In the genomic region with DNA sequence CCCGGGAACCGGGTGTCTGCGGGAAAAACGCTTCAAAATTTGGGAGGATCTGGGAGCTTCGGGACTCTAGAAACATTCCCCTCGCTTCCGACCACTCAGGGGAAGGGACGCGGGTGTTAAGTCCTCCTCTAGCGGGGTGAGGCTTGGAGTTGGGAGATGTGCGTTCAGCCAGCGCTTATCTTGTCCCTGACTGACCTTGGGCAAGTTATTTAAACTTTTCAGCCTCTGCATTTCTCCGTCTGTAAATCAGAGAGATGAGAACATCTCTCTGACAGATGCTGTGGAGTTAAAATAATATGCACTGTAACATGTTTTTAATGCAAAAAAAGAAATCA, we compare ENCODE assay signal across 10 cellular contexts.
DNase-seq lines count a peak whose midpoint lies in the region; ATAC-seq and TF ChIP-seq lines count a peak whose summit lies in the region.
"Had no signal": no experiment of that assay in that cellular context is flagged by ENCODE, and none has a peak within 500 bp of the region (broad histone marks: within the 10 kb centered on the region; RNA-seq: fewer than 3 reads in every experiment).

No MANE protein-coding gene starts in this region.

- peak overlapping the region; percentile 85 for H3K4me2 ChIP-seq in smooth muscle cell

- peak overlapping the region; percentile 20 for H3K9ac ChIP-seq in iPS-15b (ENCODE audit: low read depth, low read length)
- H3K9ac ChIP-seq in smooth muscle cell (ENCODE audit: low read depth): no peak overlapping the region

- intact Hi-C loops in ascending aorta (cut with DNase I): no loop called here
- intact Hi-C loops in lower lobe of right lung (cut with DNase I): no loop called here

- peak overlapping the region; percentile 83 for H2AFZ ChIP-seq in smooth muscle cell (ENCODE audit: low read depth)

- no peaks in the 10 kb centered on the region for H3K36me3 ChIP-seq in ascending aorta
- no peaks in the 10 kb centered on the region for H3K36me3 ChIP-seq in iPS-15b (ENCODE audit: control insufficient read depth, insufficient read depth, low read length)
- H3K36me3 ChIP-seq in smooth muscle cell (ENCODE audit: low read depth): no peaks in the 10 kb centered on the region
- no peaks in the 10 kb centered on the region for H3K36me3 ChIP-seq in lower lobe of right lung

- no peaks in the 10 kb centered on the region for H3K9me3 ChIP-seq in ascending aorta
- no peaks in the 10 kb centered on the region for H3K9me3 ChIP-seq in iPS-15b (ENCODE audit: control insufficient read depth, insufficient read depth, low read length)
- no peaks in the 10 kb centered on the region for H3K9me3 ChIP-seq in smooth muscle cell (replicated peaks; ENCODE audit: low read depth)
- no peaks in the 10 kb centered on the region for H3K9me3 ChIP-seq in lower lobe of right lung

- ATAC-seq in lower lobe of right lung: no peak
- ATAC-seq in HG03442 (IDR thresholded peaks at IDR 0.05; ENCODE audit: unreplicated experiment): no peak
- ATAC-seq in left lobe of liver: no peak

- WGBS in smooth muscle cell (ENCODE audit: low lambda C conversion rate): 0% methylated on average over 13 of the region's 13 CpGs

- no peaks in the 10 kb centered on the region for H3K27me3 ChIP-seq in ascending aorta
- H3K27me3 ChIP-seq in iPS-15b (ENCODE audit: control insufficient read depth, insufficient read depth, low read length): peaks cover 44% of the 10 kb centered on the region
- H3K27me3 ChIP-seq in smooth muscle cell (ENCODE audit: low read depth): peaks cover 4% of the 10 kb centered on the region
- peaks cover 56% of the 10 kb centered on the region for H3K27me3 ChIP-seq in lower lobe of right lung (ENCODE audit: low read depth)

- H3K4me1 ChIP-seq in ascending aorta (no peaks in the 10 kb centered on the region), iPS-15b (ENCODE audit: control insufficient read depth, insufficient read depth, low read length) (no peaks in the 10 kb centered on the region), smooth muscle cell (ENCODE audit: low read depth) (peaks cover 5% of the 10 kb centered on the region), lower lobe of right lung (no peaks in the 10 kb centered on the region)

- H3F3A ChIP-seq in smooth muscle cell (ENCODE audit: low read depth): no peaks in the 10 kb centered on the region

- H3K27ac ChIP-seq in ascending aorta (no peak overlapping the region), smooth muscle cell (ENCODE audit: low read depth) (no peak overlapping the region), lower lobe of right lung (no peak overlapping the region)
- H3K27ac ChIP-seq: 22Rv1 had no signal

- peak; percentile 23 for DNase-seq in DMS 273 (lab: John Stamatoyannopoulos, UW; ENCODE audit: unreplicated experiment)
- no peak for DNase-seq in DMS 273 treated with DMSO at 0.1 percent for 48 hours (lab: John Stamatoyannopoulos, UW)
- DNase-seq in ascending aorta (ENCODE audit: low spot score in 2 of 2): no peak
- no peak for DNase-seq in smooth muscle cell (lab: John Stamatoyannopoulos, UW; ENCODE audit: unreplicated experiment)
- no peak for DNase-seq in lower lobe of right lung
- no peak for DNase-seq in left lobe of liver (ENCODE audit: low spot score)
- DNase-seq: activated CD8-positive, alpha-beta memory T cell treated with anti-CD3 and anti-CD28 coated beads, Interleukin-2, amount 50 U/mL, for 4 hours had no signal

- H3K4me3 ChIP-seq in ascending aorta: peak overlapping the region; percentile 28 to 54
- peak overlapping the region; percentile 46 for H3K4me3 ChIP-seq in iPS-15b (ENCODE audit: low read depth, low read length)
- peak overlapping the region; percentile 64 for H3K4me3 ChIP-seq in smooth muscle cell
- H3K4me3 ChIP-seq in lower lobe of right lung: no peak overlapping the region

- no peaks in the 10 kb centered on the region for H4K20me1 ChIP-seq in smooth muscle cell (ENCODE audit: low read depth)

- TF ChIP-seq CTCF in ascending aorta (IDR thresholded peaks at IDR 0.05) (no peak), smooth muscle cell (IDR thresholded peaks at IDR 0.05; ENCODE audit: borderline replicate concordance, insufficient read depth, poor library complexity, severe bottlenecking) (no peak), lower lobe of right lung (IDR thresholded peaks at IDR 0.05) (no peak)

- H3K79me2 ChIP-seq in smooth muscle cell (ENCODE audit: low read depth): no peaks in the 10 kb centered on the region
